ENCODE assay signal across 18 cellular contexts in genomic region chr5:55429707-55430253, GRCh38.
DNase-seq lines count a peak whose midpoint lies in the region; ATAC-seq, FAIRE-seq and TF ChIP-seq lines count a peak whose summit lies in the region.
"Had no signal": no experiment of that assay in that cellular context is flagged by ENCODE, and none has a peak within 500 bp of the region (broad histone marks: within the 10 kb centered on the region; RNA-seq: fewer than 3 reads in every experiment).

No MANE protein-coding gene starts in this region.

- peaks cover 3% of the 10 kb centered on the region for H3K27me3 Mint-ChIP-seq in endothelial cell (ENCODE audit: unreplicated experiment)
- H3K27me3 Mint-ChIP-seq: activated naive CD8-positive, alpha-beta T cell treated with anti-CD3 and anti-CD28 coated beads, Interleukin-2, amount 50 U/mL, for 24 hours; CD4-positive, alpha-beta memory T cell; naive thymus-derived CD8-positive, alpha-beta T cell; stimulated activated naive CD8-positive, alpha-beta T cell treated with anti-CD3 and anti-CD28 coated beads, Interleukin-15, Interleukin-2, amounts not matched to agents 100 ng/mL and 50 ng/mL, for 24 hours had no signal

- peaks cover 11% of the 10 kb centered on the region for H3K9me3 Mint-ChIP-seq in endothelial cell (ENCODE audit: unreplicated experiment)

- TF ChIP-seq EP300 in tibial nerve (IDR thresholded peaks at IDR 0.05): no peak

- no peaks in the 10 kb centered on the region for H3K4me1 Mint-ChIP-seq in endothelial cell (ENCODE audit: unreplicated experiment)

- H3K4me3 Mint-ChIP-seq in endothelial cell (ENCODE audit: unreplicated experiment): peak overlapping the region; percentile 77
- H3K4me3 Mint-ChIP-seq: activated naive CD8-positive, alpha-beta T cell treated with anti-CD3 and anti-CD28 coated beads, Interleukin-2, amount 50 U/mL, for 24 hours; CD4-positive, alpha-beta memory T cell; stimulated activated naive CD8-positive, alpha-beta T cell treated with anti-CD3 and anti-CD28 coated beads, Interleukin-15, Interleukin-2, amounts not matched to agents 100 ng/mL and 50 ng/mL, for 24 hours had no signal

- H3K9me3 ChIP-seq in small intestine (ENCODE audit: control insufficient read depth, low read depth): no peaks in the 10 kb centered on the region
- H3K9me3 ChIP-seq in tibial nerve: peaks cover 0 to 12% (median 0%) of the 10 kb centered on the region in 4 donors

- no peak overlapping the region for H3K27ac ChIP-seq in small intestine (ENCODE audit: low read depth in 1 of 2, low read length in 1 of 2)
- H3K27ac ChIP-seq in tibial nerve: peak overlapping the region in 1 of 4 donors; percentile 18
- H3K27ac ChIP-seq: esophagus squamous epithelium, SK-N-MC had no signal

- H3K4me3 ChIP-seq in small intestine (ENCODE audit: low read depth in 1 of 2, low read length in 2 of 2) (no peak overlapping the region), tibial nerve (no peak overlapping the region)
- H3K4me3 ChIP-seq: esophagus squamous epithelium, SK-N-MC had no signal

- peaks cover 46% of the 10 kb centered on the region for H3K36me3 Mint-ChIP-seq in endothelial cell (ENCODE audit: low read depth, unreplicated experiment)

- no peak for ATAC-seq in GM18909 (IDR thresholded peaks at IDR 0.05; ENCODE audit: poor library complexity, unreplicated experiment)
- ATAC-seq: activated naive CD8-positive, alpha-beta T cell treated with anti-CD3 and anti-CD28 coated beads, Interleukin-2, amount 50 U/mL, for 24 hours; naive thymus-derived CD8-positive, alpha-beta T cell had no signal

- no peak for FAIRE-seq in small intestine (lab: Jason Lieb, UNC)

- peaks cover 0 to 6% of the 10 kb centered on the region in 2 donors for H3K36me3 ChIP-seq in small intestine (ENCODE audit: control insufficient read depth in 2 of 2, insufficient read depth in 2 of 2, low read length in 2 of 2)
- peaks cover 0 to 91% (median 0%) of the 10 kb centered on the region in 3 donors for H3K36me3 ChIP-seq in tibial nerve

- TF ChIP-seq CTCF in endothelial cell (IDR thresholded peaks at IDR 0.05; ENCODE audit: unreplicated experiment) (no peak), tibial nerve (IDR thresholded peaks at IDR 0.05) (no peak)

- no peaks in the 10 kb centered on the region for H3K27me3 ChIP-seq in small intestine (ENCODE audit: control insufficient read depth in 2 of 2, insufficient read depth in 2 of 2, low read length in 2 of 2)
- H3K27me3 ChIP-seq in tibial nerve: no peaks in the 10 kb centered on the region
- H3K27me3 ChIP-seq: esophagus squamous epithelium had no signal

- no peak overlapping the region for H3K27ac Mint-ChIP-seq in endothelial cell (ENCODE audit: unreplicated experiment)
- H3K27ac Mint-ChIP-seq: activated naive CD8-positive, alpha-beta T cell treated with anti-CD3 and anti-CD28 coated beads, Interleukin-2, amount 50 U/mL, for 24 hours had no signal

- H3K4me1 ChIP-seq in small intestine (ENCODE audit: control insufficient read depth in 2 of 2, insufficient read depth in 1 of 2, low read depth in 1 of 2, low read length in 1 of 2) (peaks cover 12 to 19% of the 10 kb centered on the region in 2 donors), tibial nerve (peaks cover 0 to 21% (median 3%) of the 10 kb centered on the region in 4 donors)

- 47 to 81% (median 65%) methylated on average over 9 of the region's 9 CpGs for WGBS in small intestine, 3 donors
- 87 to 100% methylated on average over 3 to 9 of the region's 9 CpGs for WGBS in tibial nerve, 2 donors

- DNase-seq in DMS53 (lab: John Stamatoyannopoulos, UW) (peak; percentile 9), DMS53 treated with DMSO at 0.1 percent for 48 hours (lab: John Stamatoyannopoulos, UW; ENCODE audit: unreplicated experiment) (no peak), NCI-H69 (lab: John Stamatoyannopoulos, UW) (peak; percentile 96), endothelial cell (ENCODE audit: low spot score) (no peak), small intestine (peak; percentile 94), NOMO-1 treated with dmso at 0.1 percent for 144 hours (lab: John Stamatoyannopoulos, UW; ENCODE audit: unreplicated experiment) (no peak), tibial nerve (ENCODE audit: low spot score in 2 of 2) (no peak)
- DNase-seq: 8988T; activated naive CD8-positive, alpha-beta T cell treated with anti-CD3 and anti-CD28 coated beads, Interleukin-2, amount 50 U/mL, for 24 hours; CD4-positive, alpha-beta memory T cell; esophagus squamous epithelium; hippocampal formation; naive thymus-derived CD8-positive, alpha-beta T cell; NCI-H1048; NCI-H526 treated with DMSO at 0.1 percent for 48 hours had no signal

- TF ChIP-seq POLR2A in tibial nerve (IDR thresholded peaks at IDR 0.05): no peak

Comparison
In these comparisons a context has a peak if more than half of its experiments do, and no peak if none do; other contexts are left out.
1. DNase-seq: peak in DMS53 (single experiment), NCI-H69 (single experiment) and small intestine (single experiment); none in DMS53 treated with DMSO at 0.1 percent for 48 hours (single experiment), endothelial cell (single experiment), NOMO-1 treated with dmso at 0.1 percent for 144 hours (single experiment) and tibial nerve (0 of 2).